In the genomic region with DNA sequence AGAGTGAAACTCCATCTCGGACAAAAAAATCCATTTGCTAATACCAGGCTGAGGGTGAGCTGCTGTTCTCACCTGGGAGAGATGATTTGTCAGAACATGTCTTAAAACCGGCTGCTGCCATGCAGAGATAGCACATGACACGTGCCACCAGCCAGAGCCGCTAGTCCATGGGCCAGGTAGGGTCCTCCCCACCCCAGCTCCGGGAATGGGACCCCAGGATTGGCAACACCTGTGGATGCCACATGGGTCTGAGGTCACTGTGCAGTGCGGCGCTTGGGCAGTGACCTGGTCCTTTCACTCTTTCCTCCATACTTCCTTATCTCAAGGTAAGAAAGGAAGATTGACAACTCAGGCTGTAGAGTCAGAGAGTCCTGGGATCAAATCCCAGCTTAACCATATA, we compare ENCODE assay signal across 1 cellular context.
TF ChIP-seq lines count a peak whose summit lies in the region.

No MANE protein-coding gene starts in this region.

TF ChIP-seq in H1, 55 proteins besides CTCF, POLR2A, EP300 and RAD21:
- TF ChIP-seq, protein P1, sequence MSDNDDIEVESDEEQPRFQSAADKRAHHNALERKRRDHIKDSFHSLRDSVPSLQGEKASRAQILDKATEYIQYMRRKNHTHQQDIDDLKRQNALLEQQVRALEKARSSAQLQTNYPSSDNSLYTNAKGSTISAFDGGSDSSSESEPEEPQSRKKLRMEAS (IDR thresholded peaks at IDR 0.05), result no peak
- TF ChIP-seq BACH1 (IDR thresholded peaks at IDR 0.05; ENCODE audit: low read length) (no peak), EGR1 (IDR thresholded peaks at IDR 0.05; ENCODE audit: borderline replicate concordance, low read depth, low read length) (no peak), CHD2 (IDR thresholded peaks at IDR 0.05; ENCODE audit: low read length) (no peak), POLR2AphosphoS5 (IDR thresholded peaks at IDR 0.05; ENCODE audit: low read depth, low read length) (no peak), SIX5 (IDR thresholded peaks at IDR 0.05; ENCODE audit: low read depth, low read length) (no peak), BRCA1 (IDR thresholded peaks at IDR 0.05; ENCODE audit: low read depth, low read length) (no peak), BCL11A (IDR thresholded peaks at IDR 0.05; ENCODE audit: low read depth in 2 of 2, low read length in 2 of 2) (no peak), NANOG (IDR thresholded peaks at IDR 0.05; ENCODE audit: insufficient read depth, low read depth, low read length, poor library complexity, severe bottlenecking) (no peak)
